In genomic region chr6:64013061-64013410, GRCh38 we compare ENCODE assay signal across 16 cellular contexts.
DNase-seq lines count a peak whose midpoint lies in the region; ATAC-seq and TF ChIP-seq lines count a peak whose summit lies in the region.
"Had no signal": no experiment of that assay in that cellular context is flagged by ENCODE, and none has a peak within 500 bp of the region (broad histone marks: within the 10 kb centered on the region; RNA-seq: fewer than 3 reads in every experiment).

No MANE protein-coding gene starts in this region.

- no peak for DNase-seq in IMR-90
- peak; percentile 54 for DNase-seq in NCI-H69 (lab: John Stamatoyannopoulos, UW)
- DNase-seq in fibroblast of gingiva (ENCODE audit: low read depth), result peak; percentile 7
- DNase-seq in trophoblast cell, result no peak
- DNase-seq in NCI-H82 treated with DMSO at 0.1 percent for 48 hours (lab: John Stamatoyannopoulos, UW; ENCODE audit: unreplicated experiment), result no peak
- no peak for DNase-seq in C1 segment of cervical spinal cord (lab: John Stamatoyannopoulos, UW)
- DNase-seq: activated effector memory CD4-positive, alpha-beta T cell treated with anti-CD3 and anti-CD28 coated beads, Interleukin-2, amount 50 U/mL, for 16 hours; DMS79 treated with DMSO at 0.1 percent for 48 hours; KBM-7; NCI-H1417 treated with DMSO at 0.1 percent for 48 hours; NCI-H524 treated with DMSO at 0.1 percent for 48 hours; T-helper 17 cell had no signal

- no peak for TF ChIP-seq RAD21 in IMR-90 (IDR thresholded peaks at IDR 0.05; ENCODE audit: low read length)

- H3K79me2 ChIP-seq in trophoblast cell (ENCODE audit: control insufficient read depth, insufficient read depth, low read length, poor library complexity), result no peaks in the 10 kb centered on the region

- H3K9ac ChIP-seq in IMR-90 (ENCODE audit: low read depth, low read length) (no peak overlapping the region), trophoblast cell (ENCODE audit: low read length) (no peak overlapping the region)

- no peak for TF ChIP-seq POLR2A in IMR-90 (IDR thresholded peaks at IDR 0.05; ENCODE audit: low read depth, low read length)

- peak overlapping the region; percentile 91 for H2BK20ac ChIP-seq in IMR-90 (ENCODE audit: low read depth, low read length)

- H3K27me3 ChIP-seq in IMR-90 (ENCODE audit: control insufficient read depth, insufficient read depth, low read length), result no peaks in the 10 kb centered on the region
- H3K27me3 ChIP-seq in neuron (ENCODE audit: insufficient read depth, low read length), result no peaks in the 10 kb centered on the region
- no peaks in the 10 kb centered on the region for H3K27me3 ChIP-seq in trophoblast cell (ENCODE audit: insufficient read depth, low read length)

- peak overlapping the region; percentile 55; the same call in 1 of the 3 replicates for H2BK15ac ChIP-seq in IMR-90 (ENCODE audit: low read depth, low read length)

- H3K4me2 ChIP-seq in IMR-90 (ENCODE audit: low read depth, low read length), result no peak overlapping the region
- no peak overlapping the region for H3K4me2 ChIP-seq in trophoblast cell (ENCODE audit: low read length)

- H4K12ac ChIP-seq in trophoblast cell (ENCODE audit: low read depth, low read length), result no peak overlapping the region

- H2AFZ ChIP-seq in IMR-90 (replicated peaks; ENCODE audit: low read length, poor library complexity) (peak overlapping the region; percentile 76), neuron (ENCODE audit: low read depth, low read length) (peak overlapping the region; percentile 83), trophoblast cell (ENCODE audit: insufficient read depth, low read length, poor library complexity) (no peak overlapping the region)

- H4K8ac ChIP-seq in IMR-90 (ENCODE audit: low read depth in 2 of 2, low read length in 2 of 2) (peak overlapping the region; percentile 5 to 53; a peak in 2 of 4 replicates), trophoblast cell (ENCODE audit: low read depth, low read length) (no peak overlapping the region)

- no peaks in the 10 kb centered on the region for H3K9me1 ChIP-seq in IMR-90 (ENCODE audit: insufficient read depth, low read length)

- H3K4me1 ChIP-seq in IMR-90 (ENCODE audit: control insufficient read depth, insufficient read depth, low read length) (no peaks in the 10 kb centered on the region), neuron (ENCODE audit: insufficient read depth, low read length) (peaks cover 11% of the 10 kb centered on the region), trophoblast cell (ENCODE audit: control insufficient read depth in 1 of 2, insufficient read depth in 2 of 2, low read length in 2 of 2) (no peaks in the 10 kb centered on the region)

- no peak overlapping the region for H2BK5ac ChIP-seq in IMR-90 (ENCODE audit: low read depth, low read length, poor library complexity, severe bottlenecking)
- no peak overlapping the region for H2BK5ac ChIP-seq in trophoblast cell (ENCODE audit: low read depth, low read length, poor library complexity)

- TF ChIP-seq CTCF in IMR-90 (conservative IDR thresholded peaks at IDR 0.05; ENCODE audit: low read depth, low read length), result no peak

- H3K18ac ChIP-seq in IMR-90 (ENCODE audit: low read depth, low read length), result no peak overlapping the region
- no peak overlapping the region for H3K18ac ChIP-seq in trophoblast cell (ENCODE audit: low read length)

- WGBS in IMR-90 (ENCODE audit: extremely low coverage in 2 of 2, insufficient read length in 1 of 2), 2 experiments, result 44% methylated on average over 6 of the region's 8 CpGs; no CpG with 5 or more reads in 1 of the 2 experiments
- no CpG with 5 or more reads among the region's 8 CpGs for WGBS in trophoblast cell (ENCODE audit: extremely low coverage, insufficient coverage, insufficient read length)

- BruUV-seq in IMR-90 (replicated peaks; lab: Mats Ljungman, UMichigan), result no TSS peak

- no peak overlapping the region for H4K5ac ChIP-seq in IMR-90 (ENCODE audit: low read depth, low read length)

- H3K4ac ChIP-seq in IMR-90 (ENCODE audit: low read depth, low read length) (peak overlapping the region; percentile 55), trophoblast cell (ENCODE audit: low read depth, low read length) (no peak overlapping the region)

- H3K9me3 ChIP-seq in IMR-90 (ENCODE audit: control insufficient read depth, insufficient read depth, low read length) (no peaks in the 10 kb centered on the region), neuron (ENCODE audit: low read length) (no peaks in the 10 kb centered on the region), trophoblast cell (ENCODE audit: insufficient read depth, low read depth, low read length) (peaks cover 2% of the 10 kb centered on the region)

- H3K79me1 ChIP-seq in IMR-90 (ENCODE audit: low read depth in 1 of 2, low read length in 2 of 2), result no peaks in the 10 kb centered on the region
- no peaks in the 10 kb centered on the region for H3K79me1 ChIP-seq in trophoblast cell (ENCODE audit: low read length)

- POLR2A ChIA-PET in IMR-90 (lab: Charles Lee; ENCODE audit: unreplicated experiment), result no interaction called here

- H4K20me1 ChIP-seq in IMR-90 (ENCODE audit: insufficient read depth, low read length), result no peaks in the 10 kb centered on the region

- CTCF ChIA-PET in IMR-90 (lab: Yijun Ruan, JAX), result interaction anchor here (2.2 kb wide), 1 partner anchor 318 kb away, joined by 42 read pairs; no protein-coding TSS in a partner anchor

- dilution Hi-C loops in IMR-90 (cut with HindIII; ENCODE audit: low sequenced_read_pairs, unreplicated experiment), result no loop called here

- H4K91ac ChIP-seq in IMR-90 (ENCODE audit: insufficient read depth, low read depth, low read length), result 0 out of 2 replicates have a peak overlapping the region, but pooled peaks have one; percentile 38
- H4K91ac ChIP-seq in trophoblast cell (ENCODE audit: low read depth, low read length), result no peak overlapping the region

- intact Hi-C loops in IMR-90 (cut with micrococcal nuclease), result loop anchor here (5.0 kb wide), 1 partner anchor 91 kb away; no protein-coding TSS in a partner anchor

- H3K27ac ChIP-seq in IMR-90 (ENCODE audit: insufficient read depth, low read length) (no peak overlapping the region), trophoblast cell (ENCODE audit: low read depth, low read length) (no peak overlapping the region)

- ATAC-seq in IMR-90 (ENCODE audit: low read depth) (no peak), GM19397 (IDR thresholded peaks at IDR 0.05; ENCODE audit: unreplicated experiment) (no peak)
- ATAC-seq: stimulated activated memory B cell treated with anti-CD40 and anti-IgM and Interleukin-4, amounts not matched to agents 10 μg/mL and 1 μg/mL and 100 μg/mL, for 72 hours; T-helper 17 cell had no signal

- H3K56ac ChIP-seq in IMR-90 (ENCODE audit: extremely low read depth, insufficient read depth, low read length), result no peak overlapping the region

- H2BK120ac ChIP-seq in IMR-90 (ENCODE audit: low read depth, low read length) (peak overlapping the region; percentile 50), trophoblast cell (ENCODE audit: insufficient read depth, low read length, poor library complexity) (no peak overlapping the region)

- 0 out of 2 replicates have a peak overlapping the region, but pooled peaks have one; percentile 66 for H3K14ac ChIP-seq in IMR-90 (replicated peaks; ENCODE audit: low read depth, low read length)
- H3K14ac ChIP-seq in trophoblast cell (ENCODE audit: low read length), result no peak overlapping the region

- H2AK5ac ChIP-seq in IMR-90 (ENCODE audit: low read depth, low read length) (peak overlapping the region; percentile 24; the same call in 1 of the 2 replicates), trophoblast cell (ENCODE audit: low read length) (no peak overlapping the region)

- no peaks in the 10 kb centered on the region for H3K36me3 ChIP-seq in IMR-90 (ENCODE audit: control insufficient read depth, insufficient read depth, low read length)
- H3K36me3 ChIP-seq in neuron (ENCODE audit: insufficient read depth, low read length), result no peaks in the 10 kb centered on the region
- no peaks in the 10 kb centered on the region for H3K36me3 ChIP-seq in trophoblast cell (ENCODE audit: control insufficient read depth in 1 of 2, insufficient read depth in 2 of 2, low read length in 2 of 2)

- H3K4me3 ChIP-seq in IMR-90 (ENCODE audit: insufficient read depth, low read depth, low read length), result no peak overlapping the region
- H3K4me3 ChIP-seq in neuron (ENCODE audit: low read length), result no peak overlapping the region
- no peak overlapping the region for H3K4me3 ChIP-seq in trophoblast cell (ENCODE audit: low read depth, low read length)
- H3K4me3 ChIP-seq: skin epidermis had no signal

- H2BK12ac ChIP-seq in trophoblast cell (ENCODE audit: low read length), result no peak overlapping the region

- H3K23ac ChIP-seq in IMR-90 (ENCODE audit: low read depth, low read length) (peak overlapping the region; percentile 13; the same call in 1 of the 2 replicates), trophoblast cell (ENCODE audit: low read length) (no peak overlapping the region)

- H2AK9ac ChIP-seq in IMR-90 (replicated peaks; ENCODE audit: low read depth, low read length, poor library complexity), result no peak overlapping the region

- in situ Hi-C loops in IMR-90 (cut with MboI; ENCODE audit: low sequenced_read_pairs), result loop anchor here (5.0 kb wide), 1 partner anchor 319 kb away; no protein-coding TSS in a partner anchor

TF ChIP-seq in IMR-90, 13 proteins besides CTCF, POLR2A, EP300 and RAD21:
- TF ChIP-seq CHD1 (IDR thresholded peaks at IDR 0.05; ENCODE audit: low read depth, low read length) (no peak), NFE2L2 (IDR thresholded peaks at IDR 0.05; ENCODE audit: low read depth, low read length) (no peak), SMC3 (IDR thresholded peaks at IDR 0.05; ENCODE audit: low read depth, low read length) (no peak), MAZ (IDR thresholded peaks at IDR 0.05; ENCODE audit: borderline replicate concordance, low read depth, low read length) (no peak), MAFK (IDR thresholded peaks at IDR 0.05; ENCODE audit: low read depth, low read length) (no peak), FOS (IDR thresholded peaks at IDR 0.05; ENCODE audit: low read depth, low read length) (no peak), RCOR1 (IDR thresholded peaks at IDR 0.05; ENCODE audit: insufficient replicate concordance, low read length) (no peak), BHLHE40 (IDR thresholded peaks at IDR 0.05; ENCODE audit: low read depth, low read length) (no peak), RFX5 (IDR thresholded peaks at IDR 0.05; ENCODE audit: low read depth, low read length) (no peak), USF2 (IDR thresholded peaks at IDR 0.05; ENCODE audit: low read depth, low read length) (no peak), MXI1 (IDR thresholded peaks at IDR 0.05; ENCODE audit: borderline replicate concordance, low read depth, low read length) (no peak)

Comparison
In these comparisons a context has a peak if more than half of its experiments do, and no peak if none do; other contexts are left out.
1. DNase-seq: peak in NCI-H69 (single experiment) and fibroblast of gingiva (single experiment); none in IMR-90 (single experiment), trophoblast cell (0 of 2), NCI-H82 treated with DMSO at 0.1 percent for 48 hours (single experiment) and C1 segment of cervical spinal cord (0 of 14).